8 cellular contexts compared by ENCODE assay signal in genomic region chr6:34425498-34426410, GRCh38. TPM values are rescaled to one million over a fixed set of nuclear protein-coding genes. Genes with fewer than 3 reads are reported as not detected.
DNase-seq lines count a peak whose midpoint lies in the region; ATAC-seq and TF ChIP-seq lines count a peak whose summit lies in the region.

RPS10 (minus strand) TSS chr6:34426069; CDS start chr6:34425221, 848 bp downstream.

- H3K27ac ChIP-seq in PC-9 = peak within 1 kb of the TSS; percentile 88

- in situ Hi-C loops in Caki2 (cut with HindIII; ENCODE audit: low pct_unique_long_range_greater_than_20kb, low sequenced_read_pairs) (no loop called here), KBM-7 (cut with MboI; ENCODE audit: low pct_unique_long_range_greater_than_20kb, low sequenced_read_pairs) (no loop called here)

- peak within 1 kb of the TSS; percentile 92 for H3K4me2 ChIP-seq in PC-9

- H4K20me1 ChIP-seq in PC-9 (ENCODE audit: insufficient read depth) = peaks cover 44% of the 10 kb centered on the region

- H3K27me3 ChIP-seq in PC-9 (ENCODE audit: insufficient read depth, low read depth) = no peaks in the 10 kb centered on the region
- no peaks in the 10 kb centered on the region for H3K27me3 ChIP-seq in mononuclear cell (ENCODE audit: insufficient read depth, low read length)

- H3K9me2 ChIP-seq in PC-9 (ENCODE audit: insufficient read depth) = no peaks in the 10 kb centered on the region

- TF ChIP-seq CTCF in PC-9 (conservative IDR thresholded peaks at IDR 0.05) = no peak
- no peak for TF ChIP-seq CTCF in epithelial cell of esophagus (IDR thresholded peaks at IDR 0.05; ENCODE audit: insufficient read depth, low read depth, low read length, missing control alignments)

- peaks cover 41% of the 10 kb centered on the region for H3K36me3 ChIP-seq in PC-9 (ENCODE audit: low read depth)

- H3K9me3 ChIP-seq in PC-9 (ENCODE audit: insufficient read depth, low read depth) = peaks cover 3% of the 10 kb centered on the region; the same call in 1 of the 2 replicates
- H3K9me3 ChIP-seq in mononuclear cell (ENCODE audit: low read depth, low read length) = no peaks in the 10 kb centered on the region

- CTCF ChIA-PET in PC-9 (lab: Charles Lee) = interaction anchor here (0.5 to 0.7 kb wide), 3 partner anchors 115 to 1351 kb away, joined by 3 to 7 read pairs (median 4); partner anchors contain the start of gene CLPSL2

- H3K4me1 ChIP-seq in PC-9 (replicated peaks; ENCODE audit: insufficient read depth) = peaks cover 26% of the 10 kb centered on the region; the same call in 1 of the 2 replicates
- peaks cover 24% of the 10 kb centered on the region for H3K4me1 ChIP-seq in mononuclear cell (ENCODE audit: insufficient read depth, low read length)

- POLR2A ChIA-PET in PC-9 (lab: Charles Lee; ENCODE audit: unreplicated experiment) = interaction anchor here (0.6 to 0.7 kb wide), 5 partner anchors 12 to 1059 kb away, joined by 3 to 10 read pairs (median 5); partner anchors contain the start of gene HMGA1

- peak; percentile 77 for ATAC-seq in GM21529 (IDR thresholded peaks at IDR 0.05; ENCODE audit: unreplicated experiment)

- H3F3A ChIP-seq in PC-9 (ENCODE audit: insufficient read depth, low read depth) = peaks cover 53% of the 10 kb centered on the region

- peaks cover 50% of the 10 kb centered on the region for H3K79me2 ChIP-seq in PC-9 (ENCODE audit: low read depth)

- H3K4me3 ChIP-seq in PC-9 = peak within 1 kb of the TSS; percentile 94
- H3K4me3 ChIP-seq in epithelial cell of esophagus (ENCODE audit: low read length) = peak within 1 kb of the TSS; percentile 99
- H3K4me3 ChIP-seq in mononuclear cell (ENCODE audit: low read length) = peak within 1 kb of the TSS; percentile 62

- H2AFZ ChIP-seq in PC-9 = peak within 1 kb of the TSS; percentile 91

- TSS peak; percentile 50 for BruUV-seq in PC-9 (replicated peaks; lab: Mats Ljungman, UMichigan)

- intact Hi-C loops in PC-9 (cut with micrococcal nuclease; ENCODE audit: unreplicated experiment) = no loop called here

- DNase-seq in Caki2 (ENCODE audit: low read depth) = peak; percentile 94
- DNase-seq in KBM-7 = peak; percentile 96
- peak; percentile 68 to 94 for DNase-seq in PC-9
- DNase-seq in activated T-cell treated with anti-CD3 and anti-CD28 coated beads for 48 hours (ENCODE audit: low read depth) = peak; percentile 93
- DNase-seq in epithelial cell of esophagus (ENCODE audit: low read depth) = peak; percentile 90
- DNase-seq in stimulated activated CD8-positive, alpha-beta memory T cell treated with anti-CD3 and anti-CD28 coated beads, Interleukin-2, amount 100 ng/mL, for 48 hours (ENCODE audit: low read depth in 2 of 2) = peak; percentile 87

RNA-seq across cellular contexts. Expression of gene RPS10, which starts in this region (rescaled TPM):
- total RNA-seq in Caki2 (2014; rRNA removed; shearing (Covaris generic); ENCODE audit: low replicate concordance) = 2,697 and 2,797 TPM in 2 replicates
- total RNA-seq in PC-9 (2021) = 1,786 and 2,008 TPM in 2 replicates
- total RNA-seq in mononuclear cell = 4,222 TPM

Comparison
In these comparisons a context has a peak if more than half of its experiments do, and no peak if none do; other contexts are left out.
1. Peak in every context shown above with its lines: DNase-seq, ATAC-seq, H3K4me3 ChIP-seq and H3K27ac ChIP-seq.